In genomic region chr17:2064511-2064910, GRCh38 we compare ENCODE assay signal across 1 cellular context.
TF ChIP-seq lines count a peak whose summit lies in the region.

No MANE protein-coding gene starts in this region.

TF ChIP-seq in GM12878, 131 proteins besides CTCF, POLR2A, EP300 and RAD21:
- TF ChIP-seq BCL3 (IDR thresholded peaks at IDR 0.05; ENCODE audit: borderline replicate concordance, insufficient read depth, low read depth, low read length, poor library complexity, severe bottlenecking) (peak; percentile 37), STAT3 (IDR thresholded peaks at IDR 0.05; ENCODE audit: low read depth, low read length) (no peak), MTA3 (IDR thresholded peaks at IDR 0.05; ENCODE audit: borderline replicate concordance, low read length) (peak; percentile 28), TARDBP (IDR thresholded peaks at IDR 0.05; ENCODE audit: borderline replicate concordance) (no peak), BACH1 (IDR thresholded peaks at IDR 0.05; ENCODE audit: borderline replicate concordance) (no peak), STAT1 (conservative IDR thresholded peaks at IDR 0.05) (no peak), RB1 (IDR thresholded peaks at IDR 0.05; ENCODE audit: borderline replicate concordance) (no peak), CBX3 (IDR thresholded peaks at IDR 0.05; ENCODE audit: borderline replicate concordance, low read depth) (no peak), GABPA (IDR thresholded peaks at IDR 0.05; ENCODE audit: low read depth) (no peak; the same call in 1 of the 2 replicates), PML (IDR thresholded peaks at IDR 0.05; ENCODE audit: low read length) (peak; percentile 21; the same call in 1 of the 2 replicates), POLR2AphosphoS5 (IDR thresholded peaks at IDR 0.05; ENCODE audit: low read length) (no peak; the same call in 1 of the 2 replicates), EZH2 (IDR thresholded peaks at IDR 0.05; ENCODE audit: borderline replicate concordance, control insufficient read depth, low read depth, low read length) (no peak), CBFB (IDR thresholded peaks at IDR 0.05; ENCODE audit: low read depth) (0 out of 2 replicates have a peak, but pooled peaks have one; percentile 41), SREBF2 (IDR thresholded peaks at IDR 0.05; ENCODE audit: low read length) (no peak), RFX5 (IDR thresholded peaks at IDR 0.05; ENCODE audit: low read depth, low read length) (no peak), PAX8 (IDR thresholded peaks at IDR 0.05) (no peak), ZNF687 (IDR thresholded peaks at IDR 0.05) (no peak), SRF (IDR thresholded peaks at IDR 0.05; ENCODE audit: low read depth in 2 of 2, low read length in 2 of 2) (peak in 1 of 2 experiments; percentile 39; a peak in 1 of 4 replicates), RUNX3 (IDR thresholded peaks at IDR 0.05; ENCODE audit: low read length) (peak; percentile 1; the same call in 1 of the 2 replicates), ZNF217 (IDR thresholded peaks at IDR 0.05) (no peak), REST (IDR thresholded peaks at IDR 0.05; ENCODE audit: low read depth, low read length) (no peak), CHD1 (IDR thresholded peaks at IDR 0.05; ENCODE audit: low read depth, low read length) (no peak), BCL11A (IDR thresholded peaks at IDR 0.05; ENCODE audit: low read depth, low read length) (no peak), ZBED1 (IDR thresholded peaks at IDR 0.05; ENCODE audit: borderline replicate concordance) (0 out of 2 replicates have a peak, but pooled peaks have one; percentile 59), SUZ12 (IDR thresholded peaks at IDR 0.05; ENCODE audit: unreplicated experiment) (no peak), FOXK2 (IDR thresholded peaks at IDR 0.05) (no peak), CHD2 (IDR thresholded peaks at IDR 0.05; ENCODE audit: borderline replicate concordance, low read depth, low read length) (no peak), EGR1 (IDR thresholded peaks at IDR 0.05; ENCODE audit: borderline replicate concordance in 1 of 2, low read depth in 2 of 2, low read length in 2 of 2) (no peak), POU2F2 (IDR thresholded peaks at IDR 0.05; ENCODE audit: borderline replicate concordance, low read depth, low read length) (no peak)
- TF ChIP-seq, protein P1, sequence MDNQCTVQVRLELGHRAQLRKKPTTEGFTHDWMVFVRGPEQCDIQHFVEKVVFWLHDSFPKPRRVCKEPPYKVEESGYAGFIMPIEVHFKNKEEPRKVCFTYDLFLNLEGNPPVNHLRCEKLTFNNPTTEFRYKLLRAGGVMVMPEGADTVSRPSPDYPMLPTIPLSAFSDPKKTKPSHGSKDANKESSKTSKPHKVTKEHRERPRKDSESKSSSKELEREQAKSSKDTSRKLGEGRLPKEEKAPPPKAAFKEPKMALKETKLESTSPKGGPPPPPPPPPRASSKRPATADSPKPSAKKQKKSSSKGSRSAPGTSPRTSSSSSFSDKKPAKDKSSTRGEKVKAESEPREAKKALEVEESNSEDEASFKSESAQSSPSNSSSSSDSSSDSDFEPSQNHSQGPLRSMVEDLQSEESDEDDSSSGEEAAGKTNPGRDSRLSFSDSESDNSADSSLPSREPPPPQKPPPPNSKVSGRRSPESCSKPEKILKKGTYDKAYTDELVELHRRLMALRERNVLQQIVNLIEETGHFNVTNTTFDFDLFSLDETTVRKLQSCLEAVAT (IDR thresholded peaks at IDR 0.05) = no peak
- TF ChIP-seq, protein P2, sequence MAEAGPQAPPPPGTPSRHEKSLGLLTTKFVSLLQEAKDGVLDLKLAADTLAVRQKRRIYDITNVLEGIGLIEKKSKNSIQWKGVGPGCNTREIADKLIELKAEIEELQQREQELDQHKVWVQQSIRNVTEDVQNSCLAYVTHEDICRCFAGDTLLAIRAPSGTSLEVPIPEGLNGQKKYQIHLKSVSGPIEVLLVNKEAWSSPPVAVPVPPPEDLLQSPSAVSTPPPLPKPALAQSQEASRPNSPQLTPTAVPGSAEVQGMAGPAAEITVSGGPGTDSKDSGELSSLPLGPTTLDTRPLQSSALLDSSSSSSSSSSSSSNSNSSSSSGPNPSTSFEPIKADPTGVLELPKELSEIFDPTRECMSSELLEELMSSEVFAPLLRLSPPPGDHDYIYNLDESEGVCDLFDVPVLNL (IDR thresholded peaks at IDR 0.05; ENCODE audit: low read depth, low read length) = no peak
- TF ChIP-seq, protein P3, sequence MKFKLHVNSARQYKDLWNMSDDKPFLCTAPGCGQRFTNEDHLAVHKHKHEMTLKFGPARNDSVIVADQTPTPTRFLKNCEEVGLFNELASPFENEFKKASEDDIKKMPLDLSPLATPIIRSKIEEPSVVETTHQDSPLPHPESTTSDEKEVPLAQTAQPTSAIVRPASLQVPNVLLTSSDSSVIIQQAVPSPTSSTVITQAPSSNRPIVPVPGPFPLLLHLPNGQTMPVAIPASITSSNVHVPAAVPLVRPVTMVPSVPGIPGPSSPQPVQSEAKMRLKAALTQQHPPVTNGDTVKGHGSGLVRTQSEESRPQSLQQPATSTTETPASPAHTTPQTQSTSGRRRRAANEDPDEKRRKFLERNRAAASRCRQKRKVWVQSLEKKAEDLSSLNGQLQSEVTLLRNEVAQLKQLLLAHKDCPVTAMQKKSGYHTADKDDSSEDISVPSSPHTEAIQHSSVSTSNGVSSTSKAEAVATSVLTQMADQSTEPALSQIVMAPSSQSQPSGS (IDR thresholded peaks at IDR 0.05; ENCODE audit: low read length) = no peak
- TF ChIP-seq, protein P4, sequence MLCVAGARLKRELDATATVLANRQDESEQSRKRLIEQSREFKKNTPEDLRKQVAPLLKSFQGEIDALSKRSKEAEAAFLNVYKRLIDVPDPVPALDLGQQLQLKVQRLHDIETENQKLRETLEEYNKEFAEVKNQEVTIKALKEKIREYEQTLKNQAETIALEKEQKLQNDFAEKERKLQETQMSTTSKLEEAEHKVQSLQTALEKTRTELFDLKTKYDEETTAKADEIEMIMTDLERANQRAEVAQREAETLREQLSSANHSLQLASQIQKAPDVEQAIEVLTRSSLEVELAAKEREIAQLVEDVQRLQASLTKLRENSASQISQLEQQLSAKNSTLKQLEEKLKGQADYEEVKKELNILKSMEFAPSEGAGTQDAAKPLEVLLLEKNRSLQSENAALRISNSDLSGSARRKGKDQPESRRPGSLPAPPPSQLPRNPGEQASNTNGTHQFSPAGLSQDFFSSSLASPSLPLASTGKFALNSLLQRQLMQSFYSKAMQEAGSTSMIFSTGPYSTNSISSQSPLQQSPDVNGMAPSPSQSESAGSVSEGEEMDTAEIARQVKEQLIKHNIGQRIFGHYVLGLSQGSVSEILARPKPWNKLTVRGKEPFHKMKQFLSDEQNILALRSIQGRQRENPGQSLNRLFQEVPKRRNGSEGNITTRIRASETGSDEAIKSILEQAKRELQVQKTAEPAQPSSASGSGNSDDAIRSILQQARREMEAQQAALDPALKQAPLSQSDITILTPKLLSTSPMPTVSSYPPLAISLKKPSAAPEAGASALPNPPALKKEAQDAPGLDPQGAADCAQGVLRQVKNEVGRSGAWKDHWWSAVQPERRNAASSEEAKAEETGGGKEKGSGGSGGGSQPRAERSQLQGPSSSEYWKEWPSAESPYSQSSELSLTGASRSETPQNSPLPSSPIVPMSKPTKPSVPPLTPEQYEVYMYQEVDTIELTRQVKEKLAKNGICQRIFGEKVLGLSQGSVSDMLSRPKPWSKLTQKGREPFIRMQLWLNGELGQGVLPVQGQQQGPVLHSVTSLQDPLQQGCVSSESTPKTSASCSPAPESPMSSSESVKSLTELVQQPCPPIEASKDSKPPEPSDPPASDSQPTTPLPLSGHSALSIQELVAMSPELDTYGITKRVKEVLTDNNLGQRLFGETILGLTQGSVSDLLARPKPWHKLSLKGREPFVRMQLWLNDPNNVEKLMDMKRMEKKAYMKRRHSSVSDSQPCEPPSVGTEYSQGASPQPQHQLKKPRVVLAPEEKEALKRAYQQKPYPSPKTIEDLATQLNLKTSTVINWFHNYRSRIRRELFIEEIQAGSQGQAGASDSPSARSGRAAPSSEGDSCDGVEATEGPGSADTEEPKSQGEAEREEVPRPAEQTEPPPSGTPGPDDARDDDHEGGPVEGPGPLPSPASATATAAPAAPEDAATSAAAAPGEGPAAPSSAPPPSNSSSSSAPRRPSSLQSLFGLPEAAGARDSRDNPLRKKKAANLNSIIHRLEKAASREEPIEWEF (IDR thresholded peaks at IDR 0.05; ENCODE audit: insufficient replicate concordance, low read depth, low read length) = no peak
TF ChIP-seq in GM12878: peak in this region for 7.
